Comparison of ENCODE assay signal across 10 cellular contexts in the genomic region with DNA sequence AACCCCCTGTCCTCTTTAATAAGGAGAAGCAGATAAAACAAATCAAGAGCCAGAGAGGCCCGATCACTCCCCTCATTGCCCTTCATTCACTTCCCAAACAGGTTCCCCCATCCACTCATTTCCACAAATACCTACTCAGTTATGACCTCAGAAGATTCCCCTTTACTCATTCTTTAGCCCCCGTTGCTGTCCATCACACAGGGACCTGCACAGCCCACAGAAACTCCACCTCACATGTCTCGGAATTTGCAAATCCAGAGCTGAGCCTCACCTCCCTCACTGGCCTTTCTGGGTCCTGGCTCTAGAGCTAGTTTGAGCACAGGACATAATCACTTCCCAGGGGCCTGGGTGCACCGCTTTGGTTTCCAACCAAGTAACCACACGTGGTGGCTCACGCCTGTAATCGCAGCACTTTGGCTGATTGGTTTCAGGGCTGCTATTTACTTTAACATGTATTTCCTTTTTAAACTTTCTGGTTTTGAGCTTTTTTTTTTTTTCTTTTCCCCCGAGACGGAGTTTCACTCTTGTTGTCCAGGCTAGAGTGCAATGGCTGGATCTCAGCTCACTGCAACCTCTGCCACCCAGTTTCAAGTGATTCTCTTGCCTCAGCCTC. TPM values are rescaled to one million over a fixed set of nuclear protein-coding genes. Genes with fewer than 3 reads are reported as not detected.
A peak's percentile ranks its signal among the peaks of the same experiment; 100 is the strongest.
DNase-seq lines count a peak whose midpoint lies in the region; ATAC-seq and FAIRE-seq lines count a peak whose summit lies in the region.
"Had no signal": no experiment of that assay in that cellular context is flagged by ENCODE, and none has a peak within 500 bp of the region (broad histone marks: within the 10 kb centered on the region; RNA-seq: fewer than 3 reads in every experiment).

No MANE protein-coding gene starts in this region.

- ATAC-seq in GM21367 (IDR thresholded peaks at IDR 0.05; ENCODE audit: unreplicated experiment) (peak; percentile 66), HG03439 (IDR thresholded peaks at IDR 0.05; ENCODE audit: unreplicated experiment) (peak; percentile 65), left lobe of liver (no peak)

- peak; percentile 91 for FAIRE-seq in GM18507 (lab: Jason Lieb, UNC)
- FAIRE-seq: G401.6, urothelium cell line had no signal

- DNase-seq in GM18507 (ENCODE audit: extremely low spot score, insufficient read length, low read depth) = no peak
- peak; percentile 32 for DNase-seq in left lobe of liver (ENCODE audit: low spot score)
- no peak for DNase-seq in T-helper 9 cell
- DNase-seq in pons (ENCODE audit: low spot score) = no peak
- DNase-seq in germinal center (ENCODE audit: low spot score) = no peak
- no peak for DNase-seq in activated CD4-positive, CD25-positive, alpha-beta regulatory T cell (lab: John Stamatoyannopoulos, UW)

RNA-seq across cellular contexts. Expression of a gene that starts 17.8 kb away (rescaled TPM):
- total RNA-seq in left lobe of liver = 110 TPM

RNA-seq across cellular contexts. Expression of a gene that starts 42.1 kb away (rescaled TPM):
- total RNA-seq in left lobe of liver = 16.3 TPM

RNA-seq across cellular contexts. Expression of a gene that starts 54.8 kb away (rescaled TPM):
- 10.2 TPM for total RNA-seq in left lobe of liver
